In genomic region chr6:11263185-11263817, GRCh38 we compare ENCODE assay signal across 1 cellular context.
TF ChIP-seq lines count a peak whose summit lies in the region.

No MANE protein-coding gene starts in this region.

TF ChIP-seq in HEK293, 187 proteins besides CTCF, POLR2A, EP300 and RAD21 (continued from another document):
- TF ChIP-seq PRDM10 (tag by site-specific recombination; IDR thresholded peaks at IDR 0.05) (0 out of 2 replicates have a peak, but pooled peaks have one; percentile 14), ZFP69B (tag by site-specific recombination; IDR thresholded peaks at IDR 0.05) (no peak), ZNF596 (tag by site-specific recombination; IDR thresholded peaks at IDR 0.05) (no peak), ZNF664 (tag by site-specific recombination; IDR thresholded peaks at IDR 0.05) (no peak), ZNF311 (tag by site-specific recombination; IDR thresholded peaks at IDR 0.05; ENCODE audit: borderline replicate concordance) (no peak), ZNF362 (tag by site-specific recombination; IDR thresholded peaks at IDR 0.05) (peak; percentile 31; the same call in 1 of the 2 replicates), ZNF335 (tag by site-specific recombination; conservative IDR thresholded peaks at IDR 0.05) (peak; percentile 43), ZNF561 (tag by site-specific recombination; IDR thresholded peaks at IDR 0.05; ENCODE audit: borderline replicate concordance) (no peak)
